27 cellular contexts compared by ENCODE assay signal in the genomic region with DNA sequence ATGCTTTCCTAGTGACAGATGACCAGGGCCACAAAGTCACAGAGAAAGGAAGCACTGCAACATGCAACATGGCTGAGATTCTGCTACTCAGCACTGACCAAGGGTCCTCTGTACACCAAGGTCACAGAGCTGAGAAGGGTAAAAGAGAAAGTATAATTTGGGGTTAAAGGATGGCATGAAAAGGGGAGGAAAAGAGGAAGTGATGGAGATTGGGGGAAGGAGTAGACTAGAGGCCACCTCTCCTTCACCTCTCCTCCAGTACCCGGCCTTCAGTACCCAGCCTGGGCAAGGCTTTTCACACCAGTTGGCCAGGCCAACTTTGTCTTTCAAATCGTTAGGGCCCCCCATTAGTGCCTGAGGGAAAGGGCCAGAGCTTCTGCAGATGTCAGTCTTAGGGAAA. TPM values are rescaled to one million over a fixed set of nuclear protein-coding genes. Genes with fewer than 3 reads are reported as not detected.
"Had no signal": no experiment of that assay in that cellular context is flagged by ENCODE, and none has a peak within 500 bp of the region (broad histone marks: within the 10 kb centered on the region; RNA-seq: fewer than 3 reads in every experiment).

No MANE protein-coding gene starts in this region.

- H3K36me3 ChIP-seq: MG63 had no signal

- H3K9me3 ChIP-seq: MG63 had no signal

- H3K4me3 ChIP-seq: MG63, PC-9 had no signal

- H2AFZ ChIP-seq: PC-9 had no signal

- H3K4me2 ChIP-seq: PC-9 had no signal

- H3K27ac ChIP-seq: PC-9 had no signal

- ATAC-seq: activated naive CD4-positive, alpha-beta T cell treated with anti-CD3 and anti-CD28 coated beads, Interleukin-2, amount 50 U/mL, for 72 hours; activated T-cell treated with anti-CD3 and anti-CD28 coated beads, Interleukin-2, amount 50 U/mL, for 4 hours; T-cell had no signal

- DNase-seq: activated B cell treated with CpG ODN at 0.5 μM for 24 hours; activated CD4-positive, alpha-beta memory T cell treated with anti-CD3 and anti-CD28 coated beads for 36 hours; activated CD4-positive, alpha-beta T cell treated with anti-CD3 and anti-CD28 coated beads, Interleukin-2, amount 10 ng/mL, durations not matched to agents 7 days and 5 days; activated CD8-positive, alpha-beta memory T cell treated with anti-CD3 and anti-CD28 coated beads for 24 hours; activated effector memory CD4-positive, alpha-beta T cell treated with anti-CD3 and anti-CD28 coated beads, Interleukin-2, amount 50 U/mL, for 16 hours; activated naive CD4-positive, alpha-beta T cell treated with Interleukin-2 at 50 U/mL for 16 hours; activated T-cell treated with anti-CD3 and anti-CD28 coated beads, Interleukin-2, amount 50 U/mL, for 4 hours; amygdala; MG63; NCI-H1092; NCI-H1417; NCI-H2029; NCI-H2107; NCI-H2171 treated with DMSO at 0.1 percent for 48 hours; NCI-H226; NCI-H526; NCI-H82; PC-9; SHP77 treated with DMSO at 0.1 percent for 48 hours; T-cell; T-helper 2 cell; T1000 had no signal

- FAIRE-seq: astrocyte, TTC549 had no signal

RNA-seq across cellular contexts. Expression of a gene that starts 8.9 kb away (rescaled TPM):
- total RNA-seq: activated B cell treated with CpG ODN at 0.5 μM for 24 hours; activated CD4-positive, alpha-beta memory T cell treated with anti-CD3 and anti-CD28 coated beads for 36 hours; activated CD4-positive, alpha-beta T cell treated with anti-CD3 and anti-CD28 coated beads, Interleukin-2, amount 10 ng/mL, durations not matched to agents 7 days and 5 days; activated naive CD4-positive, alpha-beta T cell treated with anti-CD3 and anti-CD28 coated beads, Interleukin-2, amount 50 U/mL, for 72 hours; activated T-cell treated with anti-CD3 and anti-CD28 coated beads, Interleukin-2, amount 50 U/mL, for 4 hours; astrocyte; NCI-H460; PC-9; SK-MEL-5; T-cell had no signal

RNA-seq across cellular contexts. Expression of a gene that starts 9.3 kb away (rescaled TPM):
- total RNA-seq: activated B cell treated with CpG ODN at 0.5 μM for 24 hours; activated CD4-positive, alpha-beta memory T cell treated with anti-CD3 and anti-CD28 coated beads for 36 hours; activated CD4-positive, alpha-beta T cell treated with anti-CD3 and anti-CD28 coated beads, Interleukin-2, amount 10 ng/mL, durations not matched to agents 7 days and 5 days; activated naive CD4-positive, alpha-beta T cell treated with anti-CD3 and anti-CD28 coated beads, Interleukin-2, amount 50 U/mL, for 72 hours; activated T-cell treated with anti-CD3 and anti-CD28 coated beads, Interleukin-2, amount 50 U/mL, for 4 hours; astrocyte; NCI-H460; PC-9; SK-MEL-5; T-cell had no signal

RNA-seq across cellular contexts. Expression of a gene that starts 23.3 kb away (rescaled TPM):
- total RNA-seq: NCI-H460 had no signal
